In genomic region chr1:67850151-67850551, GRCh38 we compare ENCODE assay signal across 10 cellular contexts. TPM values are rescaled to one million over a fixed set of nuclear protein-coding genes. Genes with fewer than 3 reads are reported as not detected.
DNase-seq lines count a peak whose midpoint lies in the region; ATAC-seq, FAIRE-seq and TF ChIP-seq lines count a peak whose summit lies in the region.
"Had no signal": no experiment of that assay in that cellular context is flagged by ENCODE, and none has a peak within 500 bp of the region (broad histone marks: within the 10 kb centered on the region; RNA-seq: fewer than 3 reads in every experiment).

No MANE protein-coding gene starts in this region.

- ATAC-seq in activated T-cell treated with anti-CD3 and anti-CD28 coated beads, Interleukin-2, amount 50 U/mL, for 72 hours (replicated peaks in 1 of 2), result no peak
- ATAC-seq in activated T-cell treated with anti-CD3 and anti-CD28 coated beads, Interleukin-2, amount 50 U/mL, for 4 hours, result no peak
- ATAC-seq in K562 (peak; percentile 71), HG03097 (IDR thresholded peaks at IDR 0.05; ENCODE audit: low FRiP score, unreplicated experiment) (no peak)

- no peaks in the 10 kb centered on the region for H3K79me2 ChIP-seq in K562 (ENCODE audit: control insufficient read depth, insufficient read depth, low read length)

- H3K4me1 Mint-ChIP-seq in activated T-cell treated with anti-CD3 and anti-CD28 coated beads, Interleukin-2, amount 50 U/mL, for 72 hours (ENCODE audit: low read depth), result no peaks in the 10 kb centered on the region
- H3K4me1 Mint-ChIP-seq in activated T-cell treated with anti-CD3 and anti-CD28 coated beads, Interleukin-2, amount 50 U/mL, for 4 hours (ENCODE audit: low read depth), result no peaks in the 10 kb centered on the region

- H3K27me3 Mint-ChIP-seq in activated T-cell treated with anti-CD3 and anti-CD28 coated beads, Interleukin-2, amount 50 U/mL, for 72 hours (ENCODE audit: low read depth), result peaks cover 13% of the 10 kb centered on the region
- H3K27me3 Mint-ChIP-seq in activated T-cell treated with anti-CD3 and anti-CD28 coated beads, Interleukin-2, amount 50 U/mL, for 4 hours (ENCODE audit: low read depth), result peaks cover 11% of the 10 kb centered on the region

- TF ChIP-seq RAD21 in K562 (CRISPR knock-in tag; conservative IDR thresholded peaks at IDR 0.05 in 1 of 2, IDR thresholded peaks at IDR 0.05 in 1 of 2), result peak; percentile 87 to 91
- peak; percentile 73 to 80 for TF ChIP-seq RAD21 in liver (IDR thresholded peaks at IDR 0.05)

- TF ChIP-seq CTCF in K562 (IDR thresholded peaks at IDR 0.05 in 2 of 3, conservative IDR thresholded peaks at IDR 0.05 in 1 of 3; ENCODE audit: insufficient read depth in 2 of 3, low read depth in 1 of 3, low read length in 3 of 3), result peak; percentile 41 to 75 (median 56); a peak in 4 of 6 replicates
- peak; percentile 52 for TF ChIP-seq CTCF in liver (IDR thresholded peaks at IDR 0.05; ENCODE audit: low read depth, low read length, missing input control)

- in situ Hi-C loops in K562 (cut with MboI), result loop anchor here (5.0 to 10.0 kb wide), 4 partner anchors 83 to 495 kb away; no protein-coding TSS in a partner anchor

- no TSS peak for BruUV-seq in K562 (replicated peaks; lab: Mats Ljungman, UMichigan)

- no peak overlapping the region for H3K4me2 ChIP-seq in K562 (ENCODE audit: insufficient read depth, low read length)

- CTCF ChIA-PET in K562 (lab: Yijun Ruan, JAX; ENCODE audit: low intra/inter-chr PET ratio), result interaction anchor here (0.6 to 6.7 kb wide), 5 partner anchors 159 to 496 kb away, joined by 3 to 37 read pairs (median 3); no protein-coding TSS in a partner anchor

- H3K27ac ChIP-seq in K562 (ENCODE audit: extremely low read depth, low read depth, low read length) (no peak overlapping the region), liver (ENCODE audit: low read depth in 1 of 2, low read length in 2 of 2) (no peak overlapping the region)

- intact Hi-C loops in K562 (cut with micrococcal nuclease), result loop anchor here (1.0 to 5.0 kb wide), 2 partner anchors 84 to 318 kb away; no protein-coding TSS in a partner anchor

- H3K4me3 ChIP-seq in K562 (no peak overlapping the region), liver (ENCODE audit: low read depth in 1 of 3, low read length in 3 of 3) (no peak overlapping the region)

- no peak for TF ChIP-seq POLR2A in K562 (conservative IDR thresholded peaks at IDR 0.05)

- no peaks in the 10 kb centered on the region for H4K20me1 ChIP-seq in K562 (replicated peaks; ENCODE audit: control insufficient read depth, insufficient read depth, low read length)

- H3K9me3 ChIP-seq in K562 (replicated peaks; ENCODE audit: control insufficient read depth, insufficient read depth, low read depth, low read length), result no peaks in the 10 kb centered on the region
- H3K9me3 ChIP-seq in liver (ENCODE audit: control insufficient read depth in 4 of 4, low read length in 3 of 4), result no peaks in the 10 kb centered on the region

- H3K27me3 ChIP-seq in K562 (ENCODE audit: control insufficient read depth in 2 of 2, insufficient read depth in 2 of 2, low read length in 2 of 2) (peaks cover 0 to 1% of the 10 kb centered on the region in 2 experiments; a peak in 1 of 5 replicates), liver (ENCODE audit: control insufficient read depth in 4 of 4, insufficient read depth in 4 of 4, low read length in 3 of 4) (no peaks in the 10 kb centered on the region)

- POLR2A ChIA-PET in K562 (lab: Yijun Ruan, JAX), result interaction anchor here (0.5 to 1.6 kb wide), 5 partner anchors 29 to 471 kb away, joined by 3 to 4 read pairs (median 3); no protein-coding TSS in a partner anchor

- H2AFZ ChIP-seq in K562 (ENCODE audit: low read depth, low read length), result no peak overlapping the region

- no peak for TF ChIP-seq EP300 in K562 (IDR thresholded peaks at IDR 0.05; ENCODE audit: low read length)

- no peak overlapping the region for H3K27ac Mint-ChIP-seq in activated T-cell treated with anti-CD3 and anti-CD28 coated beads, Interleukin-2, amount 50 U/mL, for 72 hours
- H3K27ac Mint-ChIP-seq: activated naive CD4-positive, alpha-beta T cell treated with anti-CD3 and anti-CD28 coated beads, Interleukin-2, amount 50 U/mL, for 72 hours had no signal

- no peak overlapping the region for H3K4me3 Mint-ChIP-seq in activated T-cell treated with anti-CD3 and anti-CD28 coated beads, Interleukin-2, amount 50 U/mL, for 72 hours
- H3K4me3 Mint-ChIP-seq in activated T-cell treated with anti-CD3 and anti-CD28 coated beads, Interleukin-2, amount 50 U/mL, for 4 hours, result no peak overlapping the region

- no peaks in the 10 kb centered on the region for H3K9me1 ChIP-seq in K562 (ENCODE audit: control insufficient read depth, insufficient read depth, low read length)

- DNase-seq in activated T-cell treated with anti-CD3 and anti-CD28 coated beads, Interleukin-2, amount 50 U/mL, for 72 hours, result peak; percentile 2 to 15
- DNase-seq in activated T-cell treated with anti-CD3 and anti-CD28 coated beads, Interleukin-2, amount 50 U/mL, for 4 hours, result no peak
- DNase-seq in NCI-H2029 treated with DMSO at 0.1 percent for 48 hours (lab: John Stamatoyannopoulos, UW), result peak; percentile 48
- peak; percentile 15 to 49 (median 26) for DNase-seq in K562 (ENCODE audit: extremely low read depth in 1 of 4, low spot score in 3 of 4)
- DNase-seq in DMS153 treated with DMSO at 0.1 percent for 48 hours (lab: John Stamatoyannopoulos, UW; ENCODE audit: unreplicated experiment), result no peak
- DNase-seq in SKM-1 (lab: John Stamatoyannopoulos, UW; ENCODE audit: unreplicated experiment), result no peak

- no peaks in the 10 kb centered on the region for H3K9me3 Mint-ChIP-seq in activated T-cell treated with anti-CD3 and anti-CD28 coated beads, Interleukin-2, amount 50 U/mL, for 72 hours
- no peaks in the 10 kb centered on the region for H3K9me3 Mint-ChIP-seq in activated T-cell treated with anti-CD3 and anti-CD28 coated beads, Interleukin-2, amount 50 U/mL, for 4 hours
- H3K9me3 Mint-ChIP-seq: activated naive CD4-positive, alpha-beta T cell treated with anti-CD3 and anti-CD28 coated beads, Interleukin-2, amount 50 U/mL, for 72 hours had no signal

- H3K9ac ChIP-seq in K562 (ENCODE audit: insufficient read depth in 1 of 2, low read depth in 2 of 2, low read length in 2 of 2) (no peak overlapping the region), liver (ENCODE audit: low read depth in 1 of 2, low read length in 2 of 2) (no peak overlapping the region)

- H3K4me1 ChIP-seq in K562 (replicated peaks in 1 of 2; ENCODE audit: control insufficient read depth in 2 of 2, insufficient read depth in 2 of 2, low read length in 2 of 2) (no peaks in the 10 kb centered on the region; a peak in 2 of 5 replicates), liver (ENCODE audit: control insufficient read depth in 4 of 4, insufficient read depth in 4 of 4, low read length in 3 of 4) (no peaks in the 10 kb centered on the region)

- H3K36me3 ChIP-seq in K562 (ENCODE audit: control insufficient read depth, insufficient read depth, low read length), result no peaks in the 10 kb centered on the region
- no peaks in the 10 kb centered on the region for H3K36me3 ChIP-seq in liver (ENCODE audit: control insufficient read depth in 4 of 4, insufficient read depth in 3 of 4, low read depth in 1 of 4, low read length in 3 of 4)

- no peaks in the 10 kb centered on the region for H3K36me3 Mint-ChIP-seq in activated T-cell treated with anti-CD3 and anti-CD28 coated beads, Interleukin-2, amount 50 U/mL, for 72 hours (ENCODE audit: insufficient read depth in 2 of 2)
- H3K36me3 Mint-ChIP-seq in activated T-cell treated with anti-CD3 and anti-CD28 coated beads, Interleukin-2, amount 50 U/mL, for 4 hours (ENCODE audit: insufficient read depth), result no peaks in the 10 kb centered on the region
- H3K36me3 Mint-ChIP-seq: activated naive CD4-positive, alpha-beta T cell treated with anti-CD3 and anti-CD28 coated beads, Interleukin-2, amount 50 U/mL, for 72 hours had no signal

- FAIRE-seq in K562 (lab: Jason Lieb, UNC), result peak; percentile 61
- FAIRE-seq: GM18507 had no signal

TF ChIP-seq in liver, 16 proteins besides CTCF, POLR2A, EP300 and RAD21:
- TF ChIP-seq FOXA1 (IDR thresholded peaks at IDR 0.05), result no peak

RNA-seq across cellular contexts. Expression of gene GNG12, which starts 16.9 kb away (rescaled TPM):
- total RNA-seq in activated T-cell treated with anti-CD3 and anti-CD28 coated beads, Interleukin-2, amount 50 U/mL, for 72 hours, result under 1 TPM; 0.32 to 0.34 TPM
- under 1 TPM; 0.16 to 0.30 (median 0.18) TPM for total RNA-seq in activated T-cell treated with anti-CD3 and anti-CD28 coated beads, Interleukin-2, amount 50 U/mL, for 4 hours
- total RNA-seq in K562 (2011; cell fraction: chromatin; rRNA removed; ENCODE audit: low replicate concordance), result 1.7 and 2.8 TPM in 2 replicates
- 0.13 and 0.50 TPM in 2 replicates for total RNA-seq in K562 (2011; cell fraction: nucleolus; rRNA removed)
- 0.88 and 2.5 TPM in 2 replicates for total RNA-seq in K562 (2011; cell fraction: nucleoplasm; rRNA removed)
- total RNA-seq in K562 (2014; rRNA removed) (3.3 and 3.6 TPM in 2 replicates), K562 (2014; rRNA removed; fragmentation: Illumina TruSeq; extraction: Trizol) (6.0 and 6.6 TPM in 2 replicates), K562 (2015; rRNA removed; fragmentation: Illumina TruSeq; extraction: Trizol) (4.9 and 5.6 TPM in 2 replicates), K562 (2021) (3.7 and 4.1 TPM in 2 replicates), liver (10 to 100 TPM; 21.8 to 26.1 TPM)
- polyA plus RNA-seq in K562 (2011; rRNA removed) (4.6 and 7.5 TPM in 2 replicates), K562 (2014; fragmentation: Illumina TruSeq; extraction: Trizol) (4.2 and 5.4 TPM in 2 replicates), K562 (2014; fragmentation: Nextera tagmentation; extraction: Ambion mirVana) (1 to 10 TPM; 2.6 to 2.7 TPM), K562 (2014; rRNA removed) (2.8 and 3.0 TPM in 2 replicates), liver (10 to 100 TPM; 15.4 to 17.7 TPM)
- 0.82 and 5.4 TPM in 2 replicates for polyA plus RNA-seq in K562 (2011; cell fraction: cytosol; rRNA removed)
- 1.5 and 4.3 TPM in 2 replicates for polyA plus RNA-seq in K562 (2011; cell fraction: nucleus; rRNA removed)
- polyA plus RNA-seq in K562 (2012), result 3.2 and 4.9 TPM in 2 replicates
- 3.9 and 9.8 TPM in 2 replicates for polyA minus RNA-seq in K562 (2011; rRNA and poly(A)+ RNA removed)
- polyA minus RNA-seq in K562 (2011; cell fraction: cytosol; rRNA and poly(A)+ RNA removed), result 1.4 and 3.4 TPM in 2 replicates
- 0.67 and 3.6 TPM in 2 replicates for polyA minus RNA-seq in K562 (2011; cell fraction: nucleus; rRNA and poly(A)+ RNA removed)

Comparison
In these comparisons a context has a peak if more than half of its experiments do, and no peak if none do; other contexts are left out.
1. DNase-seq: peak in activated T-cell treated with anti-CD3 and anti-CD28 coated beads, Interleukin-2, amount 50 U/mL, for 72 hours (2 of 2), NCI-H2029 treated with DMSO at 0.1 percent for 48 hours (single experiment) and K562 (4 of 4); none in activated T-cell treated with anti-CD3 and anti-CD28 coated beads, Interleukin-2, amount 50 U/mL, for 4 hours (single experiment), DMS153 treated with DMSO at 0.1 percent for 48 hours (single experiment) and SKM-1 (single experiment).